In the genomic region with DNA sequence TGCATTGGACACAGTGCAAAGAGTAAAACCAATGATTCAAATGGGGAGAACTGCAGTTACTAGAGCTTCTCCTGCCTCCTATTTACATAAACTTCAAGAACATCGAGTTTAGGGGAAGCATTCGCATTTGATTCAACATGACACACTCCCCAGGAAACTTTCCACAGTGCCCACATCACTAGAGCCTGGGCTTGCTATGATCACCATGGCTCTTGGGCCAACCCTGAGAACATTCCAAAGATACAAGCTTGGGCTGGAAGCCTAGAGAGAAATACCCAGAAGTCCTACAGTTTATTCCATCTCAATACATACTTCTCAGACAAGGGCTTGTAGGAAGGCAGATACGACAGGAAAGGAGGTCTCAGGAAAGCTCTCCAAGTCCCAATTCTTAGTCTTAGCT, we compare ENCODE assay signal across 14 cellular contexts.
"Had no signal": no experiment of that assay in that cellular context is flagged by ENCODE, and none has a peak within 500 bp of the region (broad histone marks: within the 10 kb centered on the region; RNA-seq: fewer than 3 reads in every experiment).

No MANE protein-coding gene starts in this region.

- H3K4me1 ChIP-seq: lower lobe of right lung, pancreas had no signal

- H3K4me3 ChIP-seq: lower lobe of right lung, neural progenitor cell, pancreas had no signal

- H3K27me3 Mint-ChIP-seq: activated CD8-positive, alpha-beta memory T cell treated with anti-CD3 and anti-CD28 coated beads, Interleukin-2, amount 10 ng/mL, durations not matched to agents 7 days and 5 days; activated naive CD4-positive, alpha-beta T cell treated with anti-CD3 and anti-CD28 coated beads, Interleukin-2, amount 10 ng/mL, durations not matched to agents 7 days and 5 days had no signal

- H3K27ac ChIP-seq: lower lobe of right lung, neural progenitor cell, pancreas, VCaP had no signal

- H3K4me3 Mint-ChIP-seq: activated CD8-positive, alpha-beta memory T cell treated with anti-CD3 and anti-CD28 coated beads, Interleukin-2, amount 10 ng/mL, durations not matched to agents 7 days and 5 days; activated naive CD4-positive, alpha-beta T cell treated with anti-CD3 and anti-CD28 coated beads, Interleukin-2, amount 10 ng/mL, durations not matched to agents 7 days and 5 days; brain; neural progenitor cell had no signal

- H3K36me3 Mint-ChIP-seq: activated naive CD4-positive, alpha-beta T cell treated with anti-CD3 and anti-CD28 coated beads, Interleukin-2, amount 10 ng/mL, durations not matched to agents 7 days and 5 days; brain; neural progenitor cell had no signal

- H3K36me3 ChIP-seq: lower lobe of right lung, neural progenitor cell, pancreas had no signal

- H3K9me3 ChIP-seq: lower lobe of right lung, pancreas, SK-N-SH had no signal

- H3K9me3 Mint-ChIP-seq: activated naive CD4-positive, alpha-beta T cell treated with anti-CD3 and anti-CD28 coated beads, Interleukin-2, amount 10 ng/mL, durations not matched to agents 7 days and 5 days had no signal

- DNase-seq: activated CD4-positive, alpha-beta T cell treated with anti-CD3 and anti-CD28 coated beads for 48 hours; activated CD8-positive, alpha-beta memory T cell treated with anti-CD3 and anti-CD28 coated beads, Interleukin-2, amount 10 ng/mL, durations not matched to agents 7 days and 5 days; activated naive CD4-positive, alpha-beta T cell treated with anti-CD3 and anti-CD28 coated beads, Interleukin-2, amount 10 ng/mL, durations not matched to agents 7 days and 5 days; glutamatergic neuron; lower lobe of right lung; midbrain; pancreas; SK-N-SH; stimulated activated CD4-positive, alpha-beta T cell treated with anti-CD3 and anti-CD28 coated beads, Interleukin-4, amount 100 ng/mL, for 24 hours; T-helper 1 cell; trophoblast cell had no signal

- H3K27me3 ChIP-seq: neural progenitor cell, pancreas had no signal

- FAIRE-seq: pancreas had no signal

- H3K27ac Mint-ChIP-seq: activated naive CD4-positive, alpha-beta T cell treated with anti-CD3 and anti-CD28 coated beads, Interleukin-2, amount 10 ng/mL, durations not matched to agents 7 days and 5 days; brain; neural progenitor cell had no signal

- ATAC-seq: activated CD8-positive, alpha-beta memory T cell treated with anti-CD3 and anti-CD28 coated beads, Interleukin-2, amount 10 ng/mL, durations not matched to agents 7 days and 5 days; lower lobe of right lung; pancreas had no signal
